ENCODE assay signal across 16 cellular contexts in genomic region chr17:50196036-50196435, GRCh38. TPM values are rescaled to one million over a fixed set of nuclear protein-coding genes. Genes with fewer than 3 reads are reported as not detected.
A peak's percentile ranks its signal among the peaks of the same experiment; 100 is the strongest.
DNase-seq lines count a peak whose midpoint lies in the region; ATAC-seq and TF ChIP-seq lines count a peak whose summit lies in the region.
"Had no signal": no experiment of that assay in that cellular context is flagged by ENCODE, and none has a peak within 500 bp of the region (broad histone marks: within the 10 kb centered on the region; RNA-seq: fewer than 3 reads in every experiment).

No MANE protein-coding gene starts in this region.

- CTCF ChIA-PET in IMR-90 (lab: Yijun Ruan, JAX), result interaction anchor here (1.2 kb wide), 1 partner anchor 27 kb away, joined by 4 read pairs; no protein-coding TSS in a partner anchor

- peak overlapping the region; percentile 78 for H3K4me2 ChIP-seq in IMR-90 (ENCODE audit: low read depth, low read length)

- H3K4me3 Mint-ChIP-seq in nephron, result peak overlapping the region in 2 of 3 experiments; percentile 86 to 89
- H3K4me3 Mint-ChIP-seq in natural killer cell treated with Interleukin-12 subunit alpha and Interleukin-12 subunit beta and Interleukin-15 and Interleukin-18, amount 100 ng/mL, for 72 hours, result no peak overlapping the region
- H3K4me3 Mint-ChIP-seq: activated naive CD8-positive, alpha-beta T cell; T-cell; type B pancreatic cell had no signal

- H2AK5ac ChIP-seq in IMR-90 (ENCODE audit: low read depth, low read length), result peak overlapping the region; percentile 75

- no peak for TF ChIP-seq RAD21 in IMR-90 (IDR thresholded peaks at IDR 0.05; ENCODE audit: low read length)

- H3K27ac Mint-ChIP-seq in nephron, result peak overlapping the region in 2 of 3 experiments; percentile 86 to 96
- no peak overlapping the region for H3K27ac Mint-ChIP-seq in natural killer cell treated with Interleukin-12 subunit alpha and Interleukin-12 subunit beta and Interleukin-15 and Interleukin-18, amount 100 ng/mL, for 72 hours
- H3K27ac Mint-ChIP-seq: activated naive CD8-positive, alpha-beta T cell; T-cell; type B pancreatic cell had no signal

- H2BK20ac ChIP-seq in IMR-90 (ENCODE audit: low read depth, low read length), result no peak overlapping the region

- DNase-seq in IMR-90, result peak; percentile 30
- DNase-seq in choroid plexus epithelial cell (ENCODE audit: low read depth), result peak; percentile 29
- no peak for DNase-seq in thoracic aorta (ENCODE audit: low spot score)
- DNase-seq in HUDEP-2 (lab: John Stamatoyannopoulos, UW; ENCODE audit: unreplicated experiment in 76 of 76), result no peak
- no peak for DNase-seq in ecto neural progenitor cell (ENCODE audit: low spot score)
- no peak for DNase-seq in natural killer cell treated with Interleukin-12 subunit alpha and Interleukin-12 subunit beta and Interleukin-15 and Interleukin-18, amount 100 ng/mL, for 72 hours (ENCODE audit: low spot score)
- DNase-seq: NCI-H1930, NCI-H524 treated with DMSO at 0.1 percent for 48 hours, T-cell had no signal

- H3K18ac ChIP-seq in IMR-90 (ENCODE audit: low read depth, low read length), result peak overlapping the region; percentile 83

- H3K14ac ChIP-seq in IMR-90 (replicated peaks; ENCODE audit: low read depth, low read length), result peak overlapping the region; percentile 100

- H3K27me3 ChIP-seq in IMR-90 (ENCODE audit: control insufficient read depth, insufficient read depth, low read length), result no peaks in the 10 kb centered on the region
- no peaks in the 10 kb centered on the region for H3K27me3 ChIP-seq in thoracic aorta (replicated peaks; ENCODE audit: insufficient read depth)

- no peaks in the 10 kb centered on the region for H3K9me3 Mint-ChIP-seq in nephron
- H3K9me3 Mint-ChIP-seq in natural killer cell treated with Interleukin-12 subunit alpha and Interleukin-12 subunit beta and Interleukin-15 and Interleukin-18, amount 100 ng/mL, for 72 hours, result no peaks in the 10 kb centered on the region
- H3K9me3 Mint-ChIP-seq: T-cell, type B pancreatic cell had no signal

- H4K8ac ChIP-seq in IMR-90 (ENCODE audit: low read depth in 2 of 2, low read length in 2 of 2), result peak overlapping the region; percentile 65 to 97

- H3K27ac ChIP-seq in IMR-90 (ENCODE audit: insufficient read depth, low read length) (peak overlapping the region; percentile 99), thoracic aorta (peak overlapping the region; percentile 88 to 90)

- no peak for ATAC-seq in IMR-90 (ENCODE audit: low read depth)
- ATAC-seq in thoracic aorta (ENCODE audit: insufficient number of reproducible peaks, low FRiP score, low read depth), result no peak
- no peak for ATAC-seq in natural killer cell treated with Interleukin-12 subunit alpha and Interleukin-12 subunit beta and Interleukin-15 and Interleukin-18, amount 100 ng/mL, for 72 hours
- ATAC-seq in GM18861 (IDR thresholded peaks at IDR 0.05; ENCODE audit: unreplicated experiment), result no peak
- ATAC-seq: activated CD4-positive, CD25-positive, alpha-beta regulatory T cell treated with anti-CD3 and anti-CD28 coated beads, Interleukin-2, amount 50 U/mL, for 24 hours; GM12878; Panc1; T-cell had no signal

- in situ Hi-C loops in IMR-90 (cut with MboI; ENCODE audit: low sequenced_read_pairs), result loop anchor here (5.0 kb wide), 1 partner anchor 76 kb away; the partner anchor contains the start of gene TMEM92

- peak overlapping the region; percentile 50 for H2BK120ac ChIP-seq in IMR-90 (ENCODE audit: low read depth, low read length)

- H3K9ac ChIP-seq in IMR-90 (ENCODE audit: low read depth, low read length), result peak overlapping the region; percentile 98

- H3K36me3 ChIP-seq in IMR-90 (ENCODE audit: control insufficient read depth, insufficient read depth, low read length), result peaks cover 86% of the 10 kb centered on the region
- H3K36me3 ChIP-seq in thoracic aorta, result peaks cover 73% of the 10 kb centered on the region

- intact Hi-C loops in IMR-90 (cut with micrococcal nuclease), result no loop called here

- peak overlapping the region; percentile 18 for H2AFZ ChIP-seq in IMR-90 (replicated peaks; ENCODE audit: low read length, poor library complexity)

- POLR2A ChIA-PET in IMR-90 (lab: Charles Lee; ENCODE audit: unreplicated experiment), result interaction anchor here (0.5 to 3.7 kb wide), 9 partner anchors 8 to 74 kb away, joined by 3 to 26 read pairs (median 5); no protein-coding TSS in a partner anchor

- peaks cover 92% of the 10 kb centered on the region for H4K20me1 ChIP-seq in IMR-90 (ENCODE audit: insufficient read depth, low read length)

- H4K5ac ChIP-seq in IMR-90 (ENCODE audit: low read depth, low read length), result peak overlapping the region; percentile 83

- peak overlapping the region; percentile 100 for H3K4ac ChIP-seq in IMR-90 (ENCODE audit: low read depth, low read length)

- H2AK9ac ChIP-seq in IMR-90 (replicated peaks; ENCODE audit: low read depth, low read length, poor library complexity), result peak overlapping the region; percentile 83

- 63% methylated on average over 3 of the region's 5 CpGs; no CpG with 5 or more reads in 1 of the 2 experiments for WGBS in IMR-90 (ENCODE audit: extremely low coverage in 2 of 2, insufficient read length in 1 of 2), 2 experiments

- H3K79me1 ChIP-seq in IMR-90 (ENCODE audit: low read depth in 1 of 2, low read length in 2 of 2), result peaks cover 16 to 74% of the 10 kb centered on the region in 2 experiments; a peak in 3 of 4 replicates

- BruUV-seq in IMR-90 (replicated peaks; lab: Mats Ljungman, UMichigan), result no TSS peak

- 0 out of 2 replicates have a peak, but pooled peaks cover 3% of the 10 kb centered on the region for H3K9me1 ChIP-seq in IMR-90 (ENCODE audit: insufficient read depth, low read length)

- H3K23ac ChIP-seq in IMR-90 (ENCODE audit: low read depth, low read length), result peak overlapping the region; percentile 100

- peak overlapping the region; percentile 78 for H4K91ac ChIP-seq in IMR-90 (ENCODE audit: insufficient read depth, low read depth, low read length)

- peaks cover 58% of the 10 kb centered on the region for H3K36me3 Mint-ChIP-seq in nephron (ENCODE audit: low read depth)
- H3K36me3 Mint-ChIP-seq in natural killer cell treated with Interleukin-12 subunit alpha and Interleukin-12 subunit beta and Interleukin-15 and Interleukin-18, amount 100 ng/mL, for 72 hours, result no peaks in the 10 kb centered on the region
- H3K36me3 Mint-ChIP-seq: activated naive CD8-positive, alpha-beta T cell; T-cell; type B pancreatic cell had no signal

- H3K4me3 ChIP-seq in IMR-90 (ENCODE audit: insufficient read depth, low read depth, low read length) (no peak overlapping the region), choroid plexus epithelial cell (ENCODE audit: low read depth, low read length) (peak overlapping the region; percentile 98), thoracic aorta (no peak overlapping the region)
- H3K4me3 ChIP-seq: GM12878 had no signal

- H3K4me1 ChIP-seq in IMR-90 (ENCODE audit: control insufficient read depth, insufficient read depth, low read length), result peaks cover 53% of the 10 kb centered on the region
- peaks cover 18 to 66% of the 10 kb centered on the region in 2 donors for H3K4me1 ChIP-seq in thoracic aorta (ENCODE audit: control insufficient read depth in 1 of 2, low read depth in 2 of 2)

- peak overlapping the region; percentile 92 for H3K56ac ChIP-seq in IMR-90 (ENCODE audit: extremely low read depth, insufficient read depth, low read length)

- peaks cover 66% of the 10 kb centered on the region for H3K4me1 Mint-ChIP-seq in nephron
- H3K4me1 Mint-ChIP-seq in natural killer cell treated with Interleukin-12 subunit alpha and Interleukin-12 subunit beta and Interleukin-15 and Interleukin-18, amount 100 ng/mL, for 72 hours (ENCODE audit: low read depth in 2 of 2), result peaks cover 5 to 10% of the 10 kb centered on the region in 2 donors

- TF ChIP-seq CTCF in IMR-90 (conservative IDR thresholded peaks at IDR 0.05; ENCODE audit: low read depth, low read length), result no peak
- TF ChIP-seq CTCF in choroid plexus epithelial cell (conservative IDR thresholded peaks at IDR 0.05; ENCODE audit: low read depth, low read length), result no peak
- no peak for TF ChIP-seq CTCF in nephron (IDR thresholded peaks at IDR 0.05; ENCODE audit: unreplicated experiment in 3 of 3)
- TF ChIP-seq CTCF in thoracic aorta (IDR thresholded peaks at IDR 0.05), result no peak

- peak overlapping the region; percentile 99 for H2BK5ac ChIP-seq in IMR-90 (ENCODE audit: low read depth, low read length, poor library complexity, severe bottlenecking)

- 0 out of 3 replicates have a peak overlapping the region, but pooled peaks have one; percentile 23 for H2BK15ac ChIP-seq in IMR-90 (ENCODE audit: low read depth, low read length)

- dilution Hi-C loops in IMR-90 (cut with HindIII; ENCODE audit: low sequenced_read_pairs, unreplicated experiment), result no loop called here

- TF ChIP-seq POLR2A in IMR-90 (IDR thresholded peaks at IDR 0.05; ENCODE audit: low read depth, low read length), result no peak

- no peaks in the 10 kb centered on the region for H3K9me3 ChIP-seq in IMR-90 (ENCODE audit: control insufficient read depth, insufficient read depth, low read length)
- H3K9me3 ChIP-seq in thoracic aorta, result no peaks in the 10 kb centered on the region

- H3K27me3 Mint-ChIP-seq in nephron (ENCODE audit: low read depth), result peaks cover 21% of the 10 kb centered on the region
- peaks cover 22% of the 10 kb centered on the region in 2 donors for H3K27me3 Mint-ChIP-seq in natural killer cell treated with Interleukin-12 subunit alpha and Interleukin-12 subunit beta and Interleukin-15 and Interleukin-18, amount 100 ng/mL, for 72 hours

RNA-seq across cellular contexts. Expression of gene COL1A1, which starts 5.4 kb away (rescaled TPM):
- total RNA-seq in IMR-90 (2012; rRNA removed) (1,825 and 2,180 TPM in 2 replicates), thoracic aorta (100 to 1,000 TPM; 261 to 270 TPM)
- 4,117 and 4,350 TPM in 2 replicates for polyA plus RNA-seq in IMR-90 (2012; rRNA removed)
- 6,648 and 7,973 TPM in 2 replicates for polyA plus RNA-seq in IMR-90 (2012; cell fraction: cytosol; rRNA removed)
- 7,018 and 18,611 TPM in 2 replicates for polyA plus RNA-seq in IMR-90 (2012; cell fraction: nucleus; rRNA removed; ENCODE audit: low replicate concordance)
- total RNA-seq in natural killer cell treated with Interleukin-12 subunit alpha and Interleukin-12 subunit beta and Interleukin-15 and Interleukin-18, amount 100 ng/mL, for 72 hours, result 1 to 10 TPM in 1 of 2 donors, not detected in 1; 1.7 TPM

RNA-seq across cellular contexts. Expression of gene SGCA, which starts 30.2 kb away (rescaled TPM):
- not detected in 2 replicates for total RNA-seq in IMR-90 (2012; rRNA removed)
- 0.19 and 0.55 TPM in 2 replicates for polyA plus RNA-seq in IMR-90 (2012; rRNA removed)
- 0.36 and 0.43 TPM in 2 replicates for polyA plus RNA-seq in IMR-90 (2012; cell fraction: cytosol; rRNA removed)
- polyA plus RNA-seq in IMR-90 (2012; cell fraction: nucleus; rRNA removed; ENCODE audit: low replicate concordance), result 0.34 TPM in 1 of 2 replicates, not detected in the other
- total RNA-seq in thoracic aorta, result 100 to 1,000 TPM in 1 of 2 donors, 10 to 100 TPM in 1; 95.5 to 158 TPM
- total RNA-seq in natural killer cell treated with Interleukin-12 subunit alpha and Interleukin-12 subunit beta and Interleukin-15 and Interleukin-18, amount 100 ng/mL, for 72 hours, result under 1 TPM in 1 of 2 donors, not detected in 1; 0.42 TPM

RNA-seq across cellular contexts. Expression of gene PPP1R9B, which starts 45.6 kb away (rescaled TPM):
- total RNA-seq in IMR-90 (2012; rRNA removed) (28.0 and 38.6 TPM in 2 replicates), thoracic aorta (10 to 100 TPM; 53.3 to 67.1 TPM)
- 23.0 and 25.8 TPM in 2 replicates for polyA plus RNA-seq in IMR-90 (2012; rRNA removed)
- polyA plus RNA-seq in IMR-90 (2012; cell fraction: cytosol; rRNA removed), result 16.2 and 19.3 TPM in 2 replicates
- polyA plus RNA-seq in IMR-90 (2012; cell fraction: nucleus; rRNA removed; ENCODE audit: low replicate concordance), result 42.2 and 55.1 TPM in 2 replicates
- total RNA-seq in natural killer cell treated with Interleukin-12 subunit alpha and Interleukin-12 subunit beta and Interleukin-15 and Interleukin-18, amount 100 ng/mL, for 72 hours, result 100 to 1,000 TPM in 1 of 2 donors, 10 to 100 TPM in 1; 96.0 to 110 TPM

Comparison
In these comparisons a context has a peak if more than half of its experiments do, and no peak if none do; other contexts are left out.
1. DNase-seq: peak in IMR-90 (single experiment) and choroid plexus epithelial cell (single experiment); none in thoracic aorta (single experiment), HUDEP-2 (0 of 76), ecto neural progenitor cell (single experiment) and natural killer cell treated with Interleukin-12 subunit alpha and Interleukin-12 subunit beta and Interleukin-15 and Interleukin-18, amount 100 ng/mL, for 72 hours (single experiment).
2. H3K27ac Mint-ChIP-seq: peak in nephron (2 of 3); none in natural killer cell treated with Interleukin-12 subunit alpha and Interleukin-12 subunit beta and Interleukin-15 and Interleukin-18, amount 100 ng/mL, for 72 hours (0 of 2).
3. RNA of gene COL1A1, which starts 5.4 kb away (total RNA-seq): 1,825 to 2,180 TPM in IMR-90 and 261 to 270 TPM in thoracic aorta; 1.7 TPM in natural killer cell treated with Interleukin-12 subunit alpha and Interleukin-12 subunit beta and Interleukin-15 and Interleukin-18, amount 100 ng/mL, for 72 hours; every median in the first group is over 10 times any median in the second.
4. RNA of gene SGCA, which starts 30.2 kb away (total RNA-seq): 95.5 to 158 TPM in thoracic aorta; 0.42 TPM in natural killer cell treated with Interleukin-12 subunit alpha and Interleukin-12 subunit beta and Interleukin-15 and Interleukin-18, amount 100 ng/mL, for 72 hours and not detected in IMR-90; every median in the first group is over 10 times any median in the second.